ENCODE assay signal across 8 cellular contexts in the genomic region with DNA sequence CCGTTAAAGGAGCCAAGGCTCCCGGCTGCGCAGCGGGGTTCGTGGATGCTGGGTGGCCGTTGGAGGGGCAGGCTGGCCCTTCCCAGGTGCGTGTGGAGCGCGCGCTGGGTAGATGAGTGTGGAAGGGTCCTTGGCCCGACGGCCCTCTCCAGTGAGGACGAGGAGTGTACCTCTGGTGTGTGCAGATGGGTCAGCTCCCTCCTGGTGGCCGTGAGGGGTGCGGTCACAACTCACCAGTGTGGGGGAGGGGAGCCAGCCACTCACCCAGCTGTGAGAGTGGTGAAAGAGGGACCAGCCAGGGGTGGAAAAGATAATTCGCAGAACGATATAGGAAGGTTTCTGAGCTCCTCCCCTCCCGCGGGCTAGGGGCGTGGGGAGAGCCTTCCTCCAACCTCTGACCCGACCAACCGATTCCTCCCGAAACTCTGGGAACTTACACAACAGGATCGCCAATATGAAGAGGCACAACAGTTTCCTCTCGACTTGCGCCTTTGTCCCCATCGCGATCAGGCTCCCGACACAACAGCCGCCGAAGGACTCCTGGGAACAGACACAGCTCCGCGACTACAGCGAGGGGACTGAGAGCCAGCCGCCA. TPM values are rescaled to one million over a fixed set of nuclear protein-coding genes. Genes with fewer than 3 reads are reported as not detected.
A peak's percentile ranks its signal among the peaks of the same experiment; 100 is the strongest.
DNase-seq lines count a peak whose midpoint lies in the region; ATAC-seq and TF ChIP-seq lines count a peak whose summit lies in the region.

Gene F11R (minus strand): TSS at position 580 of the 595 bp plus-strand sequence. CDS start 79 bp downstream, at position 501.

- ATAC-seq in activated CD4-positive, CD25-positive, alpha-beta regulatory T cell treated with anti-CD3 and anti-CD28 coated beads, Interleukin-2, amount 50 U/mL, for 24 hours = peak; percentile 5 to 32
- peak; percentile 66 to 71 for ATAC-seq in natural killer cell treated with Interleukin-12 subunit alpha and Interleukin-12 subunit beta and Interleukin-15 and Interleukin-18, amount 100 ng/mL, for 72 hours

- TF ChIP-seq CTCF in HEK293 (tag by site-specific recombination; IDR thresholded peaks at IDR 0.05) (peak; percentile 84), fibroblast of pulmonary artery (IDR thresholded peaks at IDR 0.05; ENCODE audit: low read length, missing control alignments) (peak; percentile 27)

- peak; percentile 44 for DNase-seq in stimulated activated CD4-positive, alpha-beta T cell treated with anti-CD3 and anti-CD28 coated beads, Interleukin-15, amount 100 ng/mL, for 24 hours
- DNase-seq in stimulated activated CD4-positive, alpha-beta T cell treated with anti-CD3 and anti-CD28 coated beads, Interleukin-2, amount 100 ng/mL, for 48 hours = no peak
- DNase-seq in MG63 (no peak), fibroblast of pulmonary artery (ENCODE audit: low read depth) (peak; percentile 63), dedifferentiated amniotic fluid mesenchymal stem cell (ENCODE audit: extremely low spot score) (no peak)
- DNase-seq in natural killer cell treated with Interleukin-12 subunit alpha and Interleukin-12 subunit beta and Interleukin-15 and Interleukin-18, amount 100 ng/mL, for 72 hours (ENCODE audit: low spot score) = no peak

- peak within 1 kb of the TSS; percentile 35 for H3K27ac ChIP-seq in HEK293 (ENCODE audit: extremely low read depth, low read depth, low read length)

- no peaks in the 10 kb centered on the region for H3K36me3 Mint-ChIP-seq in natural killer cell treated with Interleukin-12 subunit alpha and Interleukin-12 subunit beta and Interleukin-15 and Interleukin-18, amount 100 ng/mL, for 72 hours

- peaks cover 30 to 36% of the 10 kb centered on the region in 2 donors for H3K4me1 Mint-ChIP-seq in natural killer cell treated with Interleukin-12 subunit alpha and Interleukin-12 subunit beta and Interleukin-15 and Interleukin-18, amount 100 ng/mL, for 72 hours (ENCODE audit: low read depth in 2 of 2)

- H3K36me3 ChIP-seq in HEK293 (ENCODE audit: control insufficient read depth in 2 of 2, insufficient read depth in 1 of 2, low read length in 2 of 2) (no peaks in the 10 kb centered on the region), MG63 (no peaks in the 10 kb centered on the region)

- H3K27me3 ChIP-seq in MG63 = peaks cover 14% of the 10 kb centered on the region

- H3K9me3 Mint-ChIP-seq in natural killer cell treated with Interleukin-12 subunit alpha and Interleukin-12 subunit beta and Interleukin-15 and Interleukin-18, amount 100 ng/mL, for 72 hours = no peaks in the 10 kb centered on the region

- H3K4me3 ChIP-seq in HEK293 (ENCODE audit: low read depth, low read length) (peak within 1 kb of the TSS; percentile 59), MG63 (peak within 1 kb of the TSS; percentile 48), fibroblast of pulmonary artery (replicated peaks; ENCODE audit: low read depth, low read length) (peak within 1 kb of the TSS; percentile 96)

- POLR2A ChIA-PET in HEK293 (lab: Yijun Ruan, JAX) = interaction anchor here (0.6 to 3.1 kb wide), 27 partner anchors 9 to 772 kb away, joined by 3 to 50 read pairs (median 4); partner anchors contain the start of genes NIT1, PFDN2, PPOX and TOMM40L

- peak within 1 kb of the TSS; percentile 73 to 87 for H3K27ac Mint-ChIP-seq in natural killer cell treated with Interleukin-12 subunit alpha and Interleukin-12 subunit beta and Interleukin-15 and Interleukin-18, amount 100 ng/mL, for 72 hours

- H3K27me3 Mint-ChIP-seq in natural killer cell treated with Interleukin-12 subunit alpha and Interleukin-12 subunit beta and Interleukin-15 and Interleukin-18, amount 100 ng/mL, for 72 hours = no peaks in the 10 kb centered on the region

- CTCF ChIA-PET in HEK293 (lab: Yijun Ruan, JAX) = interaction anchor here (0.7 to 2.8 kb wide), 8 partner anchors 19 to 919 kb away, joined by 3 to 18 read pairs (median 7); partner anchors contain the start of genes TSTD1 and USF1

- 0 out of 2 replicates have a peak, but pooled peaks cover 2% of the 10 kb centered on the region for H3K4me1 ChIP-seq in HEK293 (ENCODE audit: control insufficient read depth, insufficient read depth, low read length)

- H3K9me3 ChIP-seq in HEK293 (ENCODE audit: control insufficient read depth, insufficient read depth, low read depth, low read length) = no peaks in the 10 kb centered on the region
- no peaks in the 10 kb centered on the region for H3K9me3 ChIP-seq in MG63

- peak within 1 kb of the TSS; percentile 97 for H3K4me3 Mint-ChIP-seq in natural killer cell treated with Interleukin-12 subunit alpha and Interleukin-12 subunit beta and Interleukin-15 and Interleukin-18, amount 100 ng/mL, for 72 hours

TF ChIP-seq in HEK293, 187 proteins besides CTCF, POLR2A, EP300 and RAD21 (continues in another document):
- TF ChIP-seq ZNF776 (tag by site-specific recombination; IDR thresholded peaks at IDR 0.05; ENCODE audit: borderline replicate concordance) (no peak), ZNF366 (tag by site-specific recombination; conservative IDR thresholded peaks at IDR 0.05) (peak; percentile 64), ZNF558 (tag by site-specific recombination; IDR thresholded peaks at IDR 0.05) (no peak), ZNF155 (tag by site-specific recombination; IDR thresholded peaks at IDR 0.05) (no peak), ZNF561 (tag by site-specific recombination; IDR thresholded peaks at IDR 0.05; ENCODE audit: borderline replicate concordance) (no peak; the same call in 1 of the 2 replicates), ZNF510 (tag by site-specific recombination; IDR thresholded peaks at IDR 0.05; ENCODE audit: insufficient replicate concordance) (no peak), ZNF324 (tag by site-specific recombination; IDR thresholded peaks at IDR 0.05) (peak; percentile 42; the same call in 1 of the 2 replicates), ZSCAN30 (tag by site-specific recombination; IDR thresholded peaks at IDR 0.05) (no peak), ZXDB (tag by site-specific recombination; IDR thresholded peaks at IDR 0.05) (peak; percentile 53), GFI1B (tag by site-specific recombination; IDR thresholded peaks at IDR 0.05) (no peak), ZNF214 (tag by site-specific recombination; IDR thresholded peaks at IDR 0.05; ENCODE audit: borderline replicate concordance) (no peak)
- TF ChIP-seq, protein P1, sequence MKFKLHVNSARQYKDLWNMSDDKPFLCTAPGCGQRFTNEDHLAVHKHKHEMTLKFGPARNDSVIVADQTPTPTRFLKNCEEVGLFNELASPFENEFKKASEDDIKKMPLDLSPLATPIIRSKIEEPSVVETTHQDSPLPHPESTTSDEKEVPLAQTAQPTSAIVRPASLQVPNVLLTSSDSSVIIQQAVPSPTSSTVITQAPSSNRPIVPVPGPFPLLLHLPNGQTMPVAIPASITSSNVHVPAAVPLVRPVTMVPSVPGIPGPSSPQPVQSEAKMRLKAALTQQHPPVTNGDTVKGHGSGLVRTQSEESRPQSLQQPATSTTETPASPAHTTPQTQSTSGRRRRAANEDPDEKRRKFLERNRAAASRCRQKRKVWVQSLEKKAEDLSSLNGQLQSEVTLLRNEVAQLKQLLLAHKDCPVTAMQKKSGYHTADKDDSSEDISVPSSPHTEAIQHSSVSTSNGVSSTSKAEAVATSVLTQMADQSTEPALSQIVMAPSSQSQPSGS (tag by site-specific recombination; IDR thresholded peaks at IDR 0.05; ENCODE audit: low read depth) = no peak
- TF ChIP-seq, protein P2, sequence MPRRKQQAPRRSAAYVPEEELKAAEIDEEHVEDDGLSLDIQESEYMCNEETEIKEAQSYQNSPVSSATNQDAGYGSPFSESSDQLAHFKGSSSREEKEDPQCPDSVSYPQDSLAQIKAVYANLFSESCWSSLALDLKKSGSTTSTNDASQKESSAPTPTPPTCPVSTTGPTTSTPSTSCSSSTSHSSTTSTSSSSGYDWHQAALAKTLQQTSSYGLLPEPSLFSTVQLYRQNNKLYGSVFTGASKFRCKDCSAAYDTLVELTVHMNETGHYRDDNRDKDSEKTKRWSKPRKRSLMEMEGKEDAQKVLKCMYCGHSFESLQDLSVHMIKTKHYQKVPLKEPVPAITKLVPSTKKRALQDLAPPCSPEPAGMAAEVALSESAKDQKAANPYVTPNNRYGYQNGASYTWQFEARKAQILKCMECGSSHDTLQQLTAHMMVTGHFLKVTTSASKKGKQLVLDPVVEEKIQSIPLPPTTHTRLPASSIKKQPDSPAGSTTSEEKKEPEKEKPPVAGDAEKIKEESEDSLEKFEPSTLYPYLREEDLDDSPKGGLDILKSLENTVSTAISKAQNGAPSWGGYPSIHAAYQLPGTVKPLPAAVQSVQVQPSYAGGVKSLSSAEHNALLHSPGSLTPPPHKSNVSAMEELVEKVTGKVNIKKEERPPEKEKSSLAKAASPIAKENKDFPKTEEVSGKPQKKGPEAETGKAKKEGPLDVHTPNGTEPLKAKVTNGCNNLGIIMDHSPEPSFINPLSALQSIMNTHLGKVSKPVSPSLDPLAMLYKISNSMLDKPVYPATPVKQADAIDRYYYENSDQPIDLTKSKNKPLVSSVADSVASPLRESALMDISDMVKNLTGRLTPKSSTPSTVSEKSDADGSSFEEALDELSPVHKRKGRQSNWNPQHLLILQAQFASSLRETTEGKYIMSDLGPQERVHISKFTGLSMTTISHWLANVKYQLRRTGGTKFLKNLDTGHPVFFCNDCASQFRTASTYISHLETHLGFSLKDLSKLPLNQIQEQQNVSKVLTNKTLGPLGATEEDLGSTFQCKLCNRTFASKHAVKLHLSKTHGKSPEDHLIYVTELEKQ (tag by site-specific recombination; IDR thresholded peaks at IDR 0.05; ENCODE audit: borderline replicate concordance) = peak; percentile 17; the same call in 1 of the 2 replicates

RNA-seq across cellular contexts. Expression of gene F11R, which starts in this region (rescaled TPM):
- 0.22 and 1.7 TPM in 2 replicates for total RNA-seq in MG63 (2014; rRNA removed; shearing (Covaris generic); ENCODE audit: low replicate concordance)
- total RNA-seq in natural killer cell treated with Interleukin-12 subunit alpha and Interleukin-12 subunit beta and Interleukin-15 and Interleukin-18, amount 100 ng/mL, for 72 hours = 10 to 100 TPM; 11.0 to 25.9 TPM

Comparison
In these comparisons a context has a peak if more than half of its experiments do, and no peak if none do; other contexts are left out.
1. DNase-seq: peak in stimulated activated CD4-positive, alpha-beta T cell treated with anti-CD3 and anti-CD28 coated beads, Interleukin-15, amount 100 ng/mL, for 24 hours (single experiment) and fibroblast of pulmonary artery (single experiment); none in stimulated activated CD4-positive, alpha-beta T cell treated with anti-CD3 and anti-CD28 coated beads, Interleukin-2, amount 100 ng/mL, for 48 hours (0 of 2), MG63 (single experiment), natural killer cell treated with Interleukin-12 subunit alpha and Interleukin-12 subunit beta and Interleukin-15 and Interleukin-18, amount 100 ng/mL, for 72 hours (single experiment) and dedifferentiated amniotic fluid mesenchymal stem cell (single experiment).
2. Peak in every context shown above with its lines, with median percentiles within 50 percentile points of each other: H3K4me3 ChIP-seq.